Comparison of ENCODE assay signal across 21 cellular contexts in the genomic region with DNA sequence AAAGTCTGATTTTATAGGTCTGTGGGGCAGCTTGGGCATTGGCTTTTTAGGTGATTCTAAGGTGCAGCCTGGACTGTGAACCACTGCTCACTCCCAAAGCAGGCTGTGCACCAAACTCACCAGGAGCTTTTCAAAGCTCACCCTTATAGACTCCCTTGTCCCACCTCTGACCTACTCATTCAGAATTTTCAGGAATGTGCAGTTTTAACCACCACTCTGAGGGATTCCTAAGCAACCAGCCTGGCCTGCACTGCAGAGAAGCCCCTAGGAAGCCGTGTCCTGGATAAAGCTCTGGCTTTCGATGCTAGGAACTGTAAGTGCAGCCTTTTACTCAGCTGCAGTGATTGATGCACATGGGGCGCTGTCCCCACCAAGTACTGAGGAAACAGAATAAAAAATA. TPM values are rescaled to one million over a fixed set of nuclear protein-coding genes. Genes with fewer than 3 reads are reported as not detected.
DNase-seq lines count a peak whose midpoint lies in the region; ATAC-seq, FAIRE-seq and TF ChIP-seq lines count a peak whose summit lies in the region.
"Had no signal": no experiment of that assay in that cellular context is flagged by ENCODE, and none has a peak within 500 bp of the region (broad histone marks: within the 10 kb centered on the region; RNA-seq: fewer than 3 reads in every experiment).

No MANE protein-coding gene starts in this region.

- no peaks in the 10 kb centered on the region for H3K9me3 Mint-ChIP-seq in astrocyte (ENCODE audit: unreplicated experiment)
- H3K9me3 Mint-ChIP-seq in mesothelial cell of epicardium, result peaks cover 4% of the 10 kb centered on the region
- H3K9me3 Mint-ChIP-seq in type B pancreatic cell, result no peaks in the 10 kb centered on the region
- no peaks in the 10 kb centered on the region for H3K9me3 Mint-ChIP-seq in activated CD4-positive, alpha-beta T cell treated with anti-CD3 and anti-CD28 coated beads for 36 hours (ENCODE audit: low read depth)

- no peak overlapping the region for H3K4me2 ChIP-seq in astrocyte (ENCODE audit: low read length)

- no peak for FAIRE-seq in astrocyte (lab: Jason Lieb, UNC)
- FAIRE-seq: A204.1, GM18507 had no signal

- no peak for TF ChIP-seq POLR2A in sigmoid colon (IDR thresholded peaks at IDR 0.05)

- H2AFZ ChIP-seq in astrocyte (ENCODE audit: low read depth, low read length), result no peak overlapping the region

- peaks cover 3% of the 10 kb centered on the region for H3K27me3 Mint-ChIP-seq in astrocyte (ENCODE audit: low read depth, unreplicated experiment)
- H3K27me3 Mint-ChIP-seq in mesothelial cell of epicardium (ENCODE audit: low read depth), result no peaks in the 10 kb centered on the region
- no peaks in the 10 kb centered on the region for H3K27me3 Mint-ChIP-seq in type B pancreatic cell
- H3K27me3 Mint-ChIP-seq in activated CD4-positive, alpha-beta T cell treated with anti-CD3 and anti-CD28 coated beads for 36 hours, result no peaks in the 10 kb centered on the region

- H3K36me3 Mint-ChIP-seq in astrocyte (ENCODE audit: low read depth, unreplicated experiment) (no peaks in the 10 kb centered on the region), mesothelial cell of epicardium (no peaks in the 10 kb centered on the region), type B pancreatic cell (no peaks in the 10 kb centered on the region)
- no peaks in the 10 kb centered on the region for H3K36me3 Mint-ChIP-seq in activated CD4-positive, alpha-beta T cell treated with anti-CD3 and anti-CD28 coated beads for 36 hours (ENCODE audit: low read depth)

- H3K27me3 ChIP-seq in astrocyte (ENCODE audit: insufficient read depth, low read length) (no peaks in the 10 kb centered on the region), sigmoid colon (no peaks in the 10 kb centered on the region)
- H3K27me3 ChIP-seq: Peyer's patch, SJCRH30 had no signal

- peaks cover 21% of the 10 kb centered on the region for H3K4me1 Mint-ChIP-seq in astrocyte (ENCODE audit: low read depth, unreplicated experiment)
- H3K4me1 Mint-ChIP-seq in mesothelial cell of epicardium, result peaks cover 22% of the 10 kb centered on the region
- H3K4me1 Mint-ChIP-seq in type B pancreatic cell (ENCODE audit: unreplicated experiment), result peaks cover 25% of the 10 kb centered on the region
- no peaks in the 10 kb centered on the region for H3K4me1 Mint-ChIP-seq in activated CD4-positive, alpha-beta T cell treated with anti-CD3 and anti-CD28 coated beads for 36 hours

- H3K79me2 ChIP-seq in astrocyte (ENCODE audit: insufficient read depth, low read length), result no peaks in the 10 kb centered on the region

- no peak overlapping the region for H3K4me3 Mint-ChIP-seq in astrocyte (ENCODE audit: unreplicated experiment)
- no peak overlapping the region for H3K4me3 Mint-ChIP-seq in mesothelial cell of epicardium
- H3K4me3 Mint-ChIP-seq in type B pancreatic cell, result no peak overlapping the region
- no peak overlapping the region for H3K4me3 Mint-ChIP-seq in activated CD4-positive, alpha-beta T cell treated with anti-CD3 and anti-CD28 coated beads for 36 hours

- TF ChIP-seq EP300 in sigmoid colon (IDR thresholded peaks at IDR 0.05), result no peak

- no peak overlapping the region for H3K9ac ChIP-seq in astrocyte (ENCODE audit: low read length)

- DNase-seq in ELF-1 (ENCODE audit: low read depth, low spot score) (peak; percentile 61), astrocyte (ENCODE audit: low read depth) (peak; percentile 4), mesothelial cell of epicardium (ENCODE audit: low spot score in 2 of 2, unreplicated experiment in 2 of 2) (no peak), type B pancreatic cell (ENCODE audit: extremely low spot score, unreplicated experiment) (no peak), DMS153 treated with DMSO at 0.1 percent for 48 hours (lab: John Stamatoyannopoulos, UW; ENCODE audit: unreplicated experiment) (no peak), sigmoid colon (no peak)
- no peak for DNase-seq in activated CD4-positive, alpha-beta T cell treated with anti-CD3 and anti-CD28 coated beads for 36 hours
- DNase-seq: DMS79 treated with DMSO at 0.1 percent for 48 hours, GDM1, H7, Karpas-422, NCI-H1694, NCI-H2081, NCI-H2171, NCI-H524 treated with DMSO at 0.1 percent for 48 hours, Peyer's patch, SJCRH30 had no signal

- POLR2A ChIA-PET in activated CD4-positive, alpha-beta T cell treated with anti-CD3 and anti-CD28 coated beads for 36 hours (lab: Charles Lee), result interaction anchor here (0.6 kb wide), 1 partner anchor 254 kb away, joined by 4 read pairs; no protein-coding TSS in a partner anchor

- CTCF ChIA-PET in activated CD4-positive, alpha-beta T cell treated with anti-CD3 and anti-CD28 coated beads for 36 hours (lab: Charles Lee), result no interaction called here

- no peak for ATAC-seq in activated CD4-positive, alpha-beta T cell treated with anti-CD3 and anti-CD28 coated beads for 36 hours

- no peak for TF ChIP-seq CTCF in astrocyte (IDR thresholded peaks at IDR 0.05; ENCODE audit: insufficient read depth, low read depth, low read length)
- no peak for TF ChIP-seq CTCF in mesothelial cell of epicardium (IDR thresholded peaks at IDR 0.05; ENCODE audit: unreplicated experiment)
- TF ChIP-seq CTCF in type B pancreatic cell (conservative IDR thresholded peaks at IDR 0.05), result no peak
- TF ChIP-seq CTCF in sigmoid colon (IDR thresholded peaks at IDR 0.05), result no peak

- H3K27ac Mint-ChIP-seq in astrocyte (ENCODE audit: unreplicated experiment), result peak overlapping the region; percentile 48
- peak overlapping the region; percentile 8 for H3K27ac Mint-ChIP-seq in mesothelial cell of epicardium
- H3K27ac Mint-ChIP-seq in type B pancreatic cell, result peak overlapping the region; percentile 52
- H3K27ac Mint-ChIP-seq in activated CD4-positive, alpha-beta T cell treated with anti-CD3 and anti-CD28 coated beads for 36 hours, result no peak overlapping the region

- H3K27ac ChIP-seq in astrocyte (ENCODE audit: low read depth, low read length) (no peak overlapping the region), sigmoid colon (no peak overlapping the region)
- H3K27ac ChIP-seq: C4-2B, Peyer's patch, SJCRH30 had no signal

- H3K36me3 ChIP-seq in astrocyte (ENCODE audit: insufficient read depth, low read length) (no peaks in the 10 kb centered on the region), sigmoid colon (no peaks in the 10 kb centered on the region)
- H3K36me3 ChIP-seq: Peyer's patch, SJCRH30 had no signal

- intact Hi-C loops in sigmoid colon (cut with DNase I), result no loop called here
- intact Hi-C loops in activated CD4-positive, alpha-beta T cell treated with anti-CD3 and anti-CD28 coated beads for 36 hours (cut with DNase I, micrococcal nuclease), result no loop called here

- 87 to 89% methylated on average over 3 of the region's 3 CpGs for WGBS in sigmoid colon, 2 donors

- no peaks in the 10 kb centered on the region for H4K20me1 ChIP-seq in astrocyte (ENCODE audit: insufficient read depth, low read length)

- H3K9me3 ChIP-seq in astrocyte (ENCODE audit: insufficient read depth, low read depth, low read length) (no peaks in the 10 kb centered on the region), sigmoid colon (no peaks in the 10 kb centered on the region)
- H3K9me3 ChIP-seq: Peyer's patch, SJCRH30 had no signal

- H3K4me3 ChIP-seq in astrocyte (ENCODE audit: insufficient read depth, low read depth, low read length), result no peak overlapping the region
- no peak overlapping the region for H3K4me3 ChIP-seq in sigmoid colon
- H3K4me3 ChIP-seq: Peyer's patch, SJCRH30 had no signal

- H3K4me1 ChIP-seq in astrocyte (ENCODE audit: insufficient read depth, low read length), result no peaks in the 10 kb centered on the region
- H3K4me1 ChIP-seq in sigmoid colon, result peaks cover 0 to 6% (median 0%) of the 10 kb centered on the region in 4 donors
- H3K4me1 ChIP-seq: SJCRH30 had no signal

RNA-seq across cellular contexts. Expression of a gene that starts 33.0 kb away (rescaled TPM):
- total RNA-seq in astrocyte (0.18 TPM in 1 of 2 replicates, not detected in the other), mesothelial cell of epicardium (0.18 to 0.40 TPM (median 0.29 TPM) in 3 replicates), type B pancreatic cell (ENCODE audit: low replicate concordance) (1.2 and 8.6 TPM in 2 replicates), sigmoid colon (1 to 10 TPM in 1 of 4 donors, under 1 TPM in 3; under 0.01 to 2.5 (median 0.45) TPM)
- under 1 TPM in 2 of 3 donors, not detected in 1; 0.12 to 0.46 TPM for polyA plus RNA-seq in sigmoid colon
- not detected for total RNA-seq in activated CD4-positive, alpha-beta T cell treated with anti-CD3 and anti-CD28 coated beads for 36 hours
- total RNA-seq: MCF 10A had no signal

Comparison
In these comparisons a context has a peak if more than half of its experiments do, and no peak if none do; other contexts are left out.
1. DNase-seq: peak in ELF-1 (single experiment) and astrocyte (single experiment); none in mesothelial cell of epicardium (0 of 2), type B pancreatic cell (single experiment), DMS153 treated with DMSO at 0.1 percent for 48 hours (single experiment), sigmoid colon (single experiment) and activated CD4-positive, alpha-beta T cell treated with anti-CD3 and anti-CD28 coated beads for 36 hours (single experiment).